In the genomic region with DNA sequence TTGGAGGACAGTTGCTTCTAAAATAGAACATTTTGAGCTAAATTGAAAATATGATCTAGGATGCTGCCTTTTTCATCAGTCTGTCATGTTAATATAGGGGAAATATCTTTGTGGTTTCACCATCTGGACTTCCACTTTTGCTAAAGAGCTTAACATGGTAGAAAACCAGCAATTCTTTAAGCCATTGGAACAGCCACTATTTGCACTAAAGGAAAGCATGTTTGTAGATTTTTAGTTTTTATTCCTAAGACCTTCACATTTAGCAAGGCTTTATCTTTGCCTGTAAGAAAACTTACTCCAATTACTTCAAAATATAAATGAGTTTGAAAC, we compare ENCODE assay signal across 29 cellular contexts.
DNase-seq lines count a peak whose midpoint lies in the region; ATAC-seq and TF ChIP-seq lines count a peak whose summit lies in the region.
"Had no signal": no experiment of that assay in that cellular context is flagged by ENCODE, and none has a peak within 500 bp of the region (broad histone marks: within the 10 kb centered on the region; RNA-seq: fewer than 3 reads in every experiment).

No MANE protein-coding gene starts in this region.

- no peaks in the 10 kb centered on the region for H4K20me1 ChIP-seq in BLaER1 treated with 17β-estradiol and CSF1 and Interleukin-3, amounts not matched to agents 10 nM and 100 nM
- H4K20me1 ChIP-seq in SU-DHL-6 (ENCODE audit: low read depth, low read length) = no peaks in the 10 kb centered on the region

- TF ChIP-seq CTCF in NB4 (IDR thresholded peaks at IDR 0.05; ENCODE audit: low read depth, low read length) (no peak), SU-DHL-6 (IDR thresholded peaks at IDR 0.05; ENCODE audit: insufficient read depth, low read length, poor library complexity, severe bottlenecking) (no peak)

- no peak overlapping the region for H2AFZ ChIP-seq in SU-DHL-6 (ENCODE audit: low read depth, low read length, severe bottlenecking)

- no peaks in the 10 kb centered on the region for H3K27me3 ChIP-seq in BLaER1 treated with 17β-estradiol and CSF1 and Interleukin-3, amounts not matched to agents 10 nM and 100 nM
- no peaks in the 10 kb centered on the region for H3K27me3 ChIP-seq in SU-DHL-6 (ENCODE audit: low read length)
- H3K27me3 ChIP-seq: colonic mucosa, gastroesophageal sphincter, SJSA1, thyroid gland had no signal

- no peak for TF ChIP-seq POLR2A in NB4 (IDR thresholded peaks at IDR 0.05; ENCODE audit: extremely low read depth, insufficient read length)

- peak overlapping the region; percentile 30 to 78 (median 54); a peak in 21 of 22 replicates for H3K4me2 ChIP-seq in BLaER1 treated with 17β-estradiol and CSF1 and Interleukin-3, amounts not matched to agents 10 nM and 100 nM
- H3K4me2 ChIP-seq in SU-DHL-6 (ENCODE audit: low read depth, low read length, poor library complexity, severe bottlenecking) = peak overlapping the region; percentile 32

- no peaks in the 10 kb centered on the region for H3F3A ChIP-seq in SU-DHL-6 (ENCODE audit: insufficient read depth)

- no peak overlapping the region for H3K4me3 ChIP-seq in BLaER1 treated with 17β-estradiol and CSF1 and Interleukin-3, amounts not matched to agents 10 nM and 100 nM
- H3K4me3 ChIP-seq in NB4 (ENCODE audit: low read depth, low read length) (no peak overlapping the region), SU-DHL-6 (ENCODE audit: insufficient read depth, low read length, poor library complexity, severe bottlenecking) (no peak overlapping the region)
- H3K4me3 ChIP-seq: colonic mucosa, gastroesophageal sphincter, lower lobe of right lung, psoas muscle, SJSA1, thyroid gland had no signal

- no peak overlapping the region for H3K9ac ChIP-seq in BLaER1 treated with 17β-estradiol and CSF1 and Interleukin-3, amounts not matched to agents 10 nM and 100 nM
- H3K9ac ChIP-seq in SU-DHL-6 (ENCODE audit: low read length) = peak overlapping the region; percentile 6; the same call in 1 of the 2 replicates

- ATAC-seq in HG02642 (IDR thresholded peaks at IDR 0.05; ENCODE audit: poor library complexity, unreplicated experiment) (peak; percentile 38), GM18498 (IDR thresholded peaks at IDR 0.05; ENCODE audit: unreplicated experiment) (no peak)
- ATAC-seq: gastroesophageal sphincter; HCT116; lower lobe of right lung; naive thymus-derived CD8-positive, alpha-beta T cell; psoas muscle; sciatic nerve had no signal

- H3K4me1 ChIP-seq in BLaER1 treated with 17β-estradiol and CSF1 and Interleukin-3, amounts not matched to agents 10 nM and 100 nM = peaks cover 11 to 51% (median 30%) of the 10 kb centered on the region in 10 experiments
- H3K4me1 ChIP-seq: colonic mucosa, gastroesophageal sphincter, lower lobe of right lung, SJSA1, thyroid gland had no signal

- H3K27ac ChIP-seq in BLaER1 treated with 17β-estradiol and CSF1 and Interleukin-3, amounts not matched to agents 10 nM and 100 nM = no peak overlapping the region
- H3K27ac ChIP-seq in SU-DHL-6 (ENCODE audit: low read depth, low read length) = peak overlapping the region; percentile 36
- H3K27ac ChIP-seq: colonic mucosa, gastroesophageal sphincter, lower lobe of right lung, psoas muscle, SJSA1, thyroid gland had no signal

- no peaks in the 10 kb centered on the region; a peak in 1 of 22 replicates for H3K9me3 ChIP-seq in BLaER1 treated with 17β-estradiol and CSF1 and Interleukin-3, amounts not matched to agents 10 nM and 100 nM (replicated peaks in 1 of 11)
- H3K9me3 ChIP-seq in SU-DHL-6 (ENCODE audit: insufficient read depth, low read length) = no peaks in the 10 kb centered on the region
- H3K9me3 ChIP-seq: colonic mucosa, gastroesophageal sphincter, lower lobe of right lung, psoas muscle, SJSA1, thyroid gland had no signal

- DNase-seq in NB4 (ENCODE audit: low read depth) (peak; percentile 27), NCI-H146 treated with DMSO at 0.1 percent for 48 hours (lab: John Stamatoyannopoulos, UW; ENCODE audit: unreplicated experiment) (no peak)
- DNase-seq in stimulated activated CD4-positive, alpha-beta T cell treated with anti-CD3 and anti-CD28 coated beads, Interleukin-15, amount 100 ng/mL, for 24 hours = no peak
- DNase-seq: ACHN; activated CD4-positive, CD25-positive, alpha-beta regulatory T cell; activated gamma-delta T cell; activated naive CD8-positive, alpha-beta T cell treated with anti-CD3 and anti-CD28 coated beads for 36 hours; activated T-cell treated with anti-CD3 and anti-CD28 coated beads, Interleukin-2, amount 50 U/mL, for 24 hours; aorta; colonic mucosa; DMS53; effector CD8-positive, alpha-beta T cell; kidney glomerular epithelial cell; lower lobe of right lung; naive thymus-derived CD8-positive, alpha-beta T cell; NCI-H1436; nucleus accumbens; psoas muscle; stimulated activated CD4-positive, alpha-beta T cell treated with anti-CD3 and anti-CD28 coated beads, Interleukin-12 subunit alpha, Interleukin-12 subunit beta, amount 100 ng/mL, for 4 hours; stimulated activated CD4-positive, alpha-beta T cell treated with anti-CD3 and anti-CD28 coated beads, Interleukin-4, amount 100 ng/mL, for 1 hour; thyroid gland had no signal

- H3K9me2 ChIP-seq in SU-DHL-6 (replicated peaks; ENCODE audit: insufficient read depth, low read length) = no peaks in the 10 kb centered on the region

- no peaks in the 10 kb centered on the region for H3K36me3 ChIP-seq in BLaER1 treated with 17β-estradiol and CSF1 and Interleukin-3, amounts not matched to agents 10 nM and 100 nM
- no peaks in the 10 kb centered on the region for H3K36me3 ChIP-seq in SU-DHL-6 (ENCODE audit: low read length)
- H3K36me3 ChIP-seq: colonic mucosa, gastroesophageal sphincter, lower lobe of right lung, SJSA1, thyroid gland had no signal

- no peaks in the 10 kb centered on the region for H3K79me2 ChIP-seq in SU-DHL-6 (ENCODE audit: insufficient read depth, low read length)
